Comparison of ENCODE assay signal across 25 cellular contexts in genomic region chr6:170545405-170545804, GRCh38. TPM values are rescaled to one million over a fixed set of nuclear protein-coding genes. Genes with fewer than 3 reads are reported as not detected.
A peak's percentile ranks its signal among the peaks of the same experiment; 100 is the strongest.
DNase-seq lines count a peak whose midpoint lies in the region; ATAC-seq and TF ChIP-seq lines count a peak whose summit lies in the region.
"Had no signal": no experiment of that assay in that cellular context is flagged by ENCODE, and none has a peak within 500 bp of the region (broad histone marks: within the 10 kb centered on the region; RNA-seq: fewer than 3 reads in every experiment).

No MANE protein-coding gene starts in this region.

- no peak overlapping the region for H3K4me3 ChIP-seq in PC-3 (ENCODE audit: low read length)
- H3K4me3 ChIP-seq: gastroesophageal sphincter, GM12878, right lobe of liver had no signal

- H4K20me1 ChIP-seq in PC-3 (ENCODE audit: low read length), result peaks cover 77% of the 10 kb centered on the region

- H3K27ac Mint-ChIP-seq in memory B cell (peak overlapping the region; percentile 53), osteocyte (ENCODE audit: unreplicated experiment) (no peak overlapping the region)
- H3K27ac Mint-ChIP-seq: activated naive CD8-positive, alpha-beta T cell treated with anti-CD3 and anti-CD28 coated beads, Interleukin-2, amount 10 ng/mL, durations not matched to agents 7 days and 5 days; activated T-helper 17 cell treated with anti-CD3 and anti-CD28 coated beads, Interleukin-2, amount 50 U/mL, for 72 hours; B cell had no signal

- DNase-seq in DMS79 treated with DMSO at 0.1 percent for 48 hours (lab: John Stamatoyannopoulos, UW), result peak; percentile 84
- peak; percentile 92 for DNase-seq in NCI-H2029 (lab: John Stamatoyannopoulos, UW)
- no peak for DNase-seq in PC-3
- no peak for DNase-seq in memory B cell (ENCODE audit: low spot score in 2 of 2)
- DNase-seq in osteocyte (ENCODE audit: extremely low spot score, unreplicated experiment), result no peak
- no peak for DNase-seq in LoVo (ENCODE audit: low spot score)
- DNase-seq: activated CD4-positive, CD25-positive, alpha-beta regulatory T cell treated with anti-CD3 and anti-CD28 coated beads, Interleukin-2, amount 50 U/mL, for 72 hours; activated naive CD8-positive, alpha-beta T cell treated with anti-CD3 and anti-CD28 coated beads, Interleukin-2, amount 10 ng/mL, durations not matched to agents 7 days and 5 days; dermis blood vessel endothelial cell; GF-D8; NCI-H146; NCI-H748 treated with DMSO at 0.1 percent for 48 hours; nucleus accumbens; right lobe of liver; stimulated activated naive CD8-positive, alpha-beta T cell treated with anti-CD3 and anti-CD28 coated beads, Interleukin-15, amount 100 ng/mL, for 72 hours had no signal

- no peaks in the 10 kb centered on the region for H3K9me2 ChIP-seq in PC-3 (replicated peaks; ENCODE audit: low read length)

- BruUV-seq in PC-3 (replicated peaks; lab: Mats Ljungman, UMichigan), result no TSS peak

- peaks cover 94% of the 10 kb centered on the region for H3K79me2 ChIP-seq in PC-3 (ENCODE audit: low read length)

- H3F3A ChIP-seq in PC-3 (ENCODE audit: low read length, unreplicated experiment), result no peaks in the 10 kb centered on the region

- peaks cover 10% of the 10 kb centered on the region; the same call in 1 of the 2 replicates for H3K4me1 ChIP-seq in PC-3 (ENCODE audit: insufficient read depth, low read length)

- TF ChIP-seq CTCF in PC-3 (conservative IDR thresholded peaks at IDR 0.05; ENCODE audit: low read depth, low read length), result no peak
- TF ChIP-seq CTCF in osteocyte (IDR thresholded peaks at IDR 0.05), result no peak

- no peaks in the 10 kb centered on the region for H3K27me3 Mint-ChIP-seq in memory B cell
- H3K27me3 Mint-ChIP-seq in osteocyte (ENCODE audit: unreplicated experiment), result no peaks in the 10 kb centered on the region
- H3K27me3 Mint-ChIP-seq: activated naive CD8-positive, alpha-beta T cell treated with anti-CD3 and anti-CD28 coated beads, Interleukin-2, amount 10 ng/mL, durations not matched to agents 7 days and 5 days; activated T-helper 17 cell treated with anti-CD3 and anti-CD28 coated beads, Interleukin-2, amount 50 U/mL, for 72 hours; B cell; stimulated activated naive CD8-positive, alpha-beta T cell treated with anti-CD3 and anti-CD28 coated beads, Interleukin-15, amount 100 ng/mL, for 72 hours had no signal

- ATAC-seq in PC-3, result peak; percentile 46
- no peak for ATAC-seq in memory B cell (ENCODE audit: low read depth)
- no peak for ATAC-seq in HG03521 (IDR thresholded peaks at IDR 0.05; ENCODE audit: unreplicated experiment)
- ATAC-seq: activated T-helper 17 cell treated with anti-CD3 and anti-CD28 coated beads, Interleukin-2, amount 50 U/mL, for 72 hours; gastroesophageal sphincter; GM12878; HCT116; left lobe of liver; Panc1; right lobe of liver; SK-N-SH treated with all-trans-retinoic acid at 6 μM for 48 hours; stimulated activated naive CD8-positive, alpha-beta T cell treated with anti-CD3 and anti-CD28 coated beads, Interleukin-15, amount 100 ng/mL, for 72 hours had no signal

- CTCF ChIA-PET in PC-3 (lab: Charles Lee), result no interaction called here

- no peak overlapping the region for H3K4me2 ChIP-seq in PC-3 (ENCODE audit: low read length)

- no peaks in the 10 kb centered on the region for H3K9me3 Mint-ChIP-seq in memory B cell
- H3K9me3 Mint-ChIP-seq in osteocyte (ENCODE audit: unreplicated experiment), result no peaks in the 10 kb centered on the region
- H3K9me3 Mint-ChIP-seq: activated naive CD8-positive, alpha-beta T cell treated with anti-CD3 and anti-CD28 coated beads, Interleukin-2, amount 10 ng/mL, durations not matched to agents 7 days and 5 days; activated T-helper 17 cell treated with anti-CD3 and anti-CD28 coated beads, Interleukin-2, amount 50 U/mL, for 72 hours; stimulated activated naive CD8-positive, alpha-beta T cell treated with anti-CD3 and anti-CD28 coated beads, Interleukin-15, amount 100 ng/mL, for 72 hours had no signal

- H3K9ac ChIP-seq in PC-3 (ENCODE audit: low read length), result no peak overlapping the region

- POLR2A ChIA-PET in PC-3 (lab: Charles Lee; ENCODE audit: unreplicated experiment), result no interaction called here

- no peaks in the 10 kb centered on the region for H3K27me3 ChIP-seq in PC-3 (ENCODE audit: low read length)
- H3K27me3 ChIP-seq: gastroesophageal sphincter, right lobe of liver had no signal

- peaks cover 87% of the 10 kb centered on the region for H3K36me3 ChIP-seq in PC-3 (ENCODE audit: low read depth, low read length)

- intact Hi-C loops in PC-3 (cut with micrococcal nuclease), result no loop called here

- H3K4me3 Mint-ChIP-seq in memory B cell, result no peak overlapping the region
- H3K4me3 Mint-ChIP-seq in osteocyte (ENCODE audit: unreplicated experiment), result no peak overlapping the region
- H3K4me3 Mint-ChIP-seq: activated naive CD8-positive, alpha-beta T cell treated with anti-CD3 and anti-CD28 coated beads, Interleukin-2, amount 10 ng/mL, durations not matched to agents 7 days and 5 days; activated T-helper 17 cell treated with anti-CD3 and anti-CD28 coated beads, Interleukin-2, amount 50 U/mL, for 72 hours; B cell; stimulated activated naive CD8-positive, alpha-beta T cell treated with anti-CD3 and anti-CD28 coated beads, Interleukin-15, amount 100 ng/mL, for 72 hours had no signal

- H3K36me3 Mint-ChIP-seq in memory B cell (peaks cover 28% of the 10 kb centered on the region), osteocyte (ENCODE audit: unreplicated experiment) (peaks cover 44% of the 10 kb centered on the region)

- peaks cover 17% of the 10 kb centered on the region for H3K4me1 Mint-ChIP-seq in memory B cell
- H3K4me1 Mint-ChIP-seq in osteocyte (ENCODE audit: unreplicated experiment), result peaks cover 11% of the 10 kb centered on the region

- H3K9me3 ChIP-seq in PC-3 (ENCODE audit: low read length), result no peaks in the 10 kb centered on the region
- H3K9me3 ChIP-seq: gastroesophageal sphincter, right lobe of liver had no signal

- H3K27ac ChIP-seq in PC-3 (ENCODE audit: low read length), result no peak overlapping the region
- H3K27ac ChIP-seq: epithelial cell of prostate, gastroesophageal sphincter, right lobe of liver had no signal

- H2AFZ ChIP-seq in PC-3 (ENCODE audit: low read length), result no peak overlapping the region

RNA-seq across cellular contexts. Expression of gene PSMB1, which starts 7.7 kb away (rescaled TPM):
- total RNA-seq in PC-3 (2014; rRNA removed), result 361 and 449 TPM in 2 replicates
- total RNA-seq in osteocyte, result 139 and 151 TPM in 2 replicates

RNA-seq across cellular contexts. Expression of gene TBP, which starts 8.8 kb away (rescaled TPM):
- total RNA-seq in PC-3 (2014; rRNA removed), result 12.8 and 15.7 TPM in 2 replicates
- 16.0 and 20.4 TPM in 2 replicates for total RNA-seq in osteocyte

RNA-seq across cellular contexts. Expression of gene PDCD2, which starts 39.0 kb away (rescaled TPM):
- 77.2 and 95.4 TPM in 2 replicates for total RNA-seq in PC-3 (2014; rRNA removed)
- 52.9 and 60.7 TPM in 2 replicates for total RNA-seq in osteocyte

Comparison
In these comparisons a context has a peak if more than half of its experiments do, and no peak if none do; other contexts are left out.
1. DNase-seq: peak in DMS79 treated with DMSO at 0.1 percent for 48 hours (single experiment) and NCI-H2029 (single experiment); none in PC-3 (single experiment), memory B cell (0 of 2), osteocyte (single experiment) and LoVo (single experiment).